Comparison of ENCODE assay signal across 23 cellular contexts in the genomic region with DNA sequence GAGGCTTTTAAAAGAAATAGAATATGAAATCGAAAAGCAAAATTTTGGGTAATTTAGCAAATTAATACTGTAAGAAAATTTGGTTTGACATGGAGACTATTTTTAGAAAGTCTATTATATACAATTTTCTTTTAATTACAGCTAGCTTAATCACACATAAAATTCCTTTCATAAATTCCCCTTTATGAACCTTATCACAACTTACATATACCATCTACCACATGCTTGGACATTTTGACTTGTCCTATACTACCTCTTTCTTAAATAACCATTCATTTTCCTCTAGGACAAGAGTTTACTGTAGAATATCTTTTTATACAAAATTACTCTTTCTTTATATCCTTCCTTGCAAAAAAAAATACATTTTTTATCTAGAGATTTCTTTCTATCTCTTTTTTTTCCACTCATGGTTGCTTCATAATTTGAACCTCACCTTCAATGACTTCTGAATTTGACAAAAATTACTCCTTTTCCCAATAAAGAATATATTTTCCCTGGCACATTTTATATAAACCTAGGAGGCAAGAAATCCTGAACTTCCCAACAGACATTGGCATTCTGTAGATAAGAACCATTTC. TPM values are rescaled to one million over a fixed set of nuclear protein-coding genes. Genes with fewer than 3 reads are reported as not detected.
"Had no signal": no experiment of that assay in that cellular context is flagged by ENCODE, and none has a peak within 500 bp of the region (broad histone marks: within the 10 kb centered on the region; RNA-seq: fewer than 3 reads in every experiment).

No MANE protein-coding gene starts in this region.

- H3K27me3 Mint-ChIP-seq: activated CD4-positive, alpha-beta T cell treated with anti-CD3 and anti-CD28 coated beads for 36 hours; progenitor cell of endocrine pancreas had no signal

- H3K27ac ChIP-seq: epithelial cell of prostate, gastroesophageal sphincter, heart right ventricle, right atrium auricular region, transverse colon, WERI-Rb-1 had no signal

- H3K4me3 ChIP-seq: gastroesophageal sphincter, heart right ventricle, right atrium auricular region, smooth muscle cell, transverse colon had no signal

- H3K4me3 Mint-ChIP-seq: activated CD4-positive, alpha-beta memory T cell treated with anti-CD3 and anti-CD28 coated beads for 36 hours; activated CD4-positive, alpha-beta T cell treated with anti-CD3 and anti-CD28 coated beads for 36 hours; activated CD8-positive, alpha-beta memory T cell treated with anti-CD3 and anti-CD28 coated beads, Interleukin-2, amount 10 ng/mL, durations not matched to agents 7 days and 5 days; activated naive CD4-positive, alpha-beta T cell treated with anti-CD3 and anti-CD28 coated beads for 36 hours; activated naive CD8-positive, alpha-beta T cell treated with anti-CD3 and anti-CD28 coated beads, Interleukin-2, amount 50 U/mL, for 24 hours; effector memory CD8-positive, alpha-beta T cell; natural killer cell treated with Interleukin-12 subunit alpha and Interleukin-12 subunit beta and Interleukin-15 and Interleukin-18, amount 100 ng/mL, for 72 hours had no signal

- H3K36me3 ChIP-seq: gastroesophageal sphincter, heart right ventricle, right atrium auricular region, transverse colon, WERI-Rb-1 had no signal

- H3K36me3 Mint-ChIP-seq: activated CD4-positive, alpha-beta memory T cell treated with anti-CD3 and anti-CD28 coated beads for 36 hours; activated CD8-positive, alpha-beta memory T cell treated with anti-CD3 and anti-CD28 coated beads, Interleukin-2, amount 10 ng/mL, durations not matched to agents 7 days and 5 days had no signal

- ATAC-seq: activated CD4-positive, alpha-beta T cell treated with anti-CD3 and anti-CD28 coated beads for 36 hours; activated CD8-positive, alpha-beta memory T cell treated with anti-CD3 and anti-CD28 coated beads, Interleukin-2, amount 10 ng/mL, durations not matched to agents 7 days and 5 days; activated naive CD8-positive, alpha-beta T cell treated with anti-CD3 and anti-CD28 coated beads, Interleukin-2, amount 50 U/mL, for 24 hours; effector memory CD8-positive, alpha-beta T cell; gastroesophageal sphincter; heart right ventricle; natural killer cell treated with Interleukin-12 subunit alpha and Interleukin-12 subunit beta and Interleukin-15 and Interleukin-18, amount 100 ng/mL, for 72 hours; stimulated activated naive CD8-positive, alpha-beta T cell treated with anti-CD3 and anti-CD28 coated beads, Interleukin-15, Interleukin-2, amounts not matched to agents 100 U/mL and 50 U/mL, for 24 hours had no signal

- H3K4me1 Mint-ChIP-seq: activated CD4-positive, alpha-beta T cell treated with anti-CD3 and anti-CD28 coated beads for 36 hours; activated CD8-positive, alpha-beta memory T cell treated with anti-CD3 and anti-CD28 coated beads, Interleukin-2, amount 10 ng/mL, durations not matched to agents 7 days and 5 days had no signal

- H3K9me3 Mint-ChIP-seq: effector memory CD8-positive, alpha-beta T cell had no signal

- H3K27me3 ChIP-seq: gastroesophageal sphincter, right atrium auricular region, transverse colon had no signal

- H3K4me1 ChIP-seq: gastroesophageal sphincter, right atrium auricular region, transverse colon had no signal

- H3K27ac Mint-ChIP-seq: activated CD4-positive, alpha-beta memory T cell treated with anti-CD3 and anti-CD28 coated beads for 36 hours; activated CD4-positive, alpha-beta T cell treated with anti-CD3 and anti-CD28 coated beads for 36 hours; activated CD8-positive, alpha-beta memory T cell treated with anti-CD3 and anti-CD28 coated beads, Interleukin-2, amount 10 ng/mL, durations not matched to agents 7 days and 5 days; activated naive CD4-positive, alpha-beta T cell treated with anti-CD3 and anti-CD28 coated beads for 36 hours; activated naive CD8-positive, alpha-beta T cell treated with anti-CD3 and anti-CD28 coated beads, Interleukin-2, amount 50 U/mL, for 24 hours; activated T-helper 2 cell treated with anti-CD3 and anti-CD28 coated beads, Interferon-gamma antibody, Interleukin-2, Interleukin-4, amounts not matched to agents 10 μg/mL and 5 μg/mL and 100 μg/mL, durations not matched to agents 14 hours and 24 hours and 36 hours; effector memory CD8-positive, alpha-beta T cell; natural killer cell treated with Interleukin-12 subunit alpha and Interleukin-12 subunit beta and Interleukin-15 and Interleukin-18, amount 100 ng/mL, for 72 hours; progenitor cell of endocrine pancreas had no signal

- DNase-seq: activated CD4-positive, alpha-beta memory T cell treated with anti-CD3 and anti-CD28 coated beads for 36 hours; activated CD4-positive, alpha-beta T cell treated with anti-CD3 and anti-CD28 coated beads for 36 hours; activated CD8-positive, alpha-beta memory T cell treated with anti-CD3 and anti-CD28 coated beads, Interleukin-2, amount 10 ng/mL, durations not matched to agents 7 days and 5 days; activated naive CD4-positive, alpha-beta T cell treated with anti-CD3 and anti-CD28 coated beads for 36 hours; activated naive CD8-positive, alpha-beta T cell treated with anti-CD3 and anti-CD28 coated beads, Interleukin-2, amount 50 U/mL, for 24 hours; activated T-cell treated with anti-CD3 and anti-CD28 coated beads, Interleukin-2, amount 50 U/mL, for 1 hour; aorta; dermis blood vessel endothelial cell; effector memory CD8-positive, alpha-beta T cell; heart right ventricle; occipital lobe; stimulated activated CD4-positive, alpha-beta T cell treated with anti-CD3 and anti-CD28 coated beads, Interleukin-4, amount 100 ng/mL, for 4 hours; stimulated activated CD8-positive, alpha-beta memory T cell treated with anti-CD3 and anti-CD28 coated beads, Interleukin-4, amount 100 ng/mL, for 48 hours; stimulated activated naive CD8-positive, alpha-beta T cell treated with anti-CD3 and anti-CD28 coated beads, Interleukin-15, Interleukin-2, amounts not matched to agents 100 U/mL and 50 U/mL, for 24 hours; transverse colon; WERI-Rb-1 had no signal

- H3K9me3 ChIP-seq: gastroesophageal sphincter, right atrium auricular region had no signal

RNA-seq across cellular contexts. Expression of a gene that starts 34.0 kb away (rescaled TPM):
- total RNA-seq: activated CD4-positive, alpha-beta memory T cell treated with anti-CD3 and anti-CD28 coated beads for 36 hours had no signal
- polyA plus RNA-seq: smooth muscle cell had no signal
